7 cellular contexts compared by ENCODE assay signal in the genomic region with DNA sequence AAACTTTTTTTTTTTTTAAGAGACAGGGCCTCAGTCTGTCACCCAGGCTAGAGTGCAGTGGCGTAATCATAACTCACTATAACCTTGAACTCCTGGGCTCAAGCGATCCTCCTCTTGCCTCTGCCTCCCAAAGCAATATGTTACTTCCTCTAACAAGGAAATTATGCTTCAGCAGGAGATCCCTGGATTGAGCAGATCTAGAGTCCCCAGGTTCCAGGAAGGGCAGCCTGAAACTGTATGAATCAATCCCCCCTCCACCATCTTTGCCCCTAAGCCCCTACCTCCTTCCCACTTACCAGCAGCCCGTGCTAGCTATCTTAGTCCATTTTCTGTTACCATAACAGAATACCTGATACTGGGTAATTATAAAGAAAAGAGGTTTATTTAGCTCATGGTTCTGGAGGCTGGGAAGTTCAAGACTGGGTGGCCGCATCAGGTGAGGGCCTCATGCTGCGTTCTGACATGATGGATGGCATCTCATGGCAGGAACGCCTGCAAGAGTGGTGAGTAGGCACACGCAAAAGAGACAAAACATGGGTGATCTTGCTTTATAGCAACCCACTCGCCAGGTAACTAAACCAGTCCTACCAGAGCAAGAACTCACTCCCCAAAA.
"Had no signal": no experiment of that assay in that cellular context is flagged by ENCODE, and none has a peak within 500 bp of the region (broad histone marks: within the 10 kb centered on the region; RNA-seq: fewer than 3 reads in every experiment).

No MANE protein-coding gene starts in this region.

- H3K27ac Mint-ChIP-seq: activated naive CD4-positive, alpha-beta T cell treated with anti-CD3 and anti-CD28 coated beads, Interleukin-2, amount 50 U/mL, for 24 hours had no signal

- H3K27me3 ChIP-seq: pancreas, upper lobe of right lung had no signal

- H3K4me3 ChIP-seq: pancreas had no signal

- H3K4me3 Mint-ChIP-seq: activated naive CD4-positive, alpha-beta T cell treated with anti-CD3 and anti-CD28 coated beads, Interleukin-2, amount 50 U/mL, for 24 hours; immature natural killer cell had no signal

- H3K9me3 Mint-ChIP-seq: activated naive CD4-positive, alpha-beta T cell treated with anti-CD3 and anti-CD28 coated beads, Interleukin-2, amount 50 U/mL, for 24 hours; immature natural killer cell had no signal

- DNase-seq: activated CD4-positive, alpha-beta T cell treated with anti-CD3 and anti-CD28 coated beads, Interleukin-2, amount 50 U/mL, for 4 hours; activated T-cell treated with anti-CD3 and anti-CD28 coated beads, Interleukin-2, amount 50 U/mL, for 1 hour; T-helper 2 cell; upper lobe of right lung had no signal

- H3K27me3 Mint-ChIP-seq: activated naive CD4-positive, alpha-beta T cell treated with anti-CD3 and anti-CD28 coated beads, Interleukin-2, amount 50 U/mL, for 24 hours had no signal

- FAIRE-seq: pancreas had no signal

- ATAC-seq: pancreas, upper lobe of right lung had no signal

- H3K36me3 Mint-ChIP-seq: immature natural killer cell had no signal

- H3K9me3 ChIP-seq: pancreas, upper lobe of right lung had no signal
